8 cellular contexts compared by ENCODE assay signal in genomic region chr17:63275318-63275967, GRCh38.
DNase-seq lines count a peak whose midpoint lies in the region; ATAC-seq and TF ChIP-seq lines count a peak whose summit lies in the region.

No MANE protein-coding gene starts in this region.

- DNase-seq in stimulated activated CD4-positive, alpha-beta T cell treated with anti-CD3 and anti-CD28 coated beads, Interleukin-15, amount 100 ng/mL, for 48 hours (ENCODE audit: low read depth in 2 of 2), result peak; percentile 2 to 4
- DNase-seq in stimulated activated CD4-positive, alpha-beta T cell treated with anti-CD3 and anti-CD28 coated beads, Interleukin-12 subunit alpha, Interleukin-12 subunit beta, amount 100 ng/mL, for 4 hours, result no peak
- DNase-seq in activated T-cell treated with anti-CD3 and anti-CD28 coated beads, Interleukin-2, amount 50 U/mL, for 72 hours, result peak; percentile 27 to 49
- DNase-seq in inferior parietal cortex (ENCODE audit: extremely low spot score) (peak; percentile 37), germinal center (ENCODE audit: low spot score) (no peak), DMS153 treated with DMSO at 0.1 percent for 48 hours (lab: John Stamatoyannopoulos, UW; ENCODE audit: unreplicated experiment) (no peak), GM19240 (ENCODE audit: insufficient read length, low spot score) (no peak)

- H3K27me3 Mint-ChIP-seq in activated T-cell treated with anti-CD3 and anti-CD28 coated beads, Interleukin-2, amount 50 U/mL, for 72 hours (ENCODE audit: low read depth), result no peaks in the 10 kb centered on the region

- TF ChIP-seq POLR2A in GM18505 (IDR thresholded peaks at IDR 0.05; ENCODE audit: borderline replicate concordance, extremely low read depth, insufficient read depth, insufficient read length), result no peak

- ATAC-seq in activated T-cell treated with anti-CD3 and anti-CD28 coated beads, Interleukin-2, amount 50 U/mL, for 72 hours (replicated peaks in 1 of 2), result peak; percentile 97 to 99
- no peak for ATAC-seq in GM18505 (IDR thresholded peaks at IDR 0.05; ENCODE audit: unreplicated experiment)

- no peak overlapping the region for H3K4me3 Mint-ChIP-seq in activated T-cell treated with anti-CD3 and anti-CD28 coated beads, Interleukin-2, amount 50 U/mL, for 72 hours

- H3K36me3 Mint-ChIP-seq in activated T-cell treated with anti-CD3 and anti-CD28 coated beads, Interleukin-2, amount 50 U/mL, for 72 hours (ENCODE audit: insufficient read depth in 2 of 2), result peaks cover 0 to 5% of the 10 kb centered on the region in 2 donors

- H3K27ac Mint-ChIP-seq in activated T-cell treated with anti-CD3 and anti-CD28 coated beads, Interleukin-2, amount 50 U/mL, for 72 hours, result no peak overlapping the region

- peaks cover 2 to 3% of the 10 kb centered on the region in 2 donors for H3K9me3 Mint-ChIP-seq in activated T-cell treated with anti-CD3 and anti-CD28 coated beads, Interleukin-2, amount 50 U/mL, for 72 hours

- peaks cover 35% of the 10 kb centered on the region for H3K4me1 Mint-ChIP-seq in activated T-cell treated with anti-CD3 and anti-CD28 coated beads, Interleukin-2, amount 50 U/mL, for 72 hours (ENCODE audit: low read depth)

Comparison
In these comparisons a context has a peak if more than half of its experiments do, and no peak if none do; other contexts are left out.
1. DNase-seq: peak in stimulated activated CD4-positive, alpha-beta T cell treated with anti-CD3 and anti-CD28 coated beads, Interleukin-15, amount 100 ng/mL, for 48 hours (2 of 2), activated T-cell treated with anti-CD3 and anti-CD28 coated beads, Interleukin-2, amount 50 U/mL, for 72 hours (2 of 2) and inferior parietal cortex (single experiment); none in stimulated activated CD4-positive, alpha-beta T cell treated with anti-CD3 and anti-CD28 coated beads, Interleukin-12 subunit alpha, Interleukin-12 subunit beta, amount 100 ng/mL, for 4 hours (single experiment), germinal center (single experiment), DMS153 treated with DMSO at 0.1 percent for 48 hours (single experiment) and GM19240 (single experiment).